9 cellular contexts compared by ENCODE assay signal in genomic region chr14:88463318-88463717, GRCh38.
DNase-seq lines count a peak whose midpoint lies in the region; ATAC-seq and TF ChIP-seq lines count a peak whose summit lies in the region.
"Had no signal": no experiment of that assay in that cellular context is flagged by ENCODE, and none has a peak within 500 bp of the region (broad histone marks: within the 10 kb centered on the region; RNA-seq: fewer than 3 reads in every experiment).

No MANE protein-coding gene starts in this region.

- H3K36me3 ChIP-seq in gastrocnemius medialis, result peaks cover 0 to 33% of the 10 kb centered on the region in 2 donors

- no peaks in the 10 kb centered on the region for H3K4me1 Mint-ChIP-seq in T-helper 17 cell
- H3K4me1 Mint-ChIP-seq: activated B cell treated with CpG ODN at 0.5 μM for 24 hours had no signal

- H3K27ac ChIP-seq in gastrocnemius medialis, result no peak overlapping the region

- H3K4me3 ChIP-seq in AG10803 (ENCODE audit: low read length) (no peak overlapping the region), GM12875 (ENCODE audit: low read depth, low read length) (no peak overlapping the region), fibroblast of the aortic adventitia (ENCODE audit: low read depth, low read length) (no peak overlapping the region), gastrocnemius medialis (no peak overlapping the region)

- no peak overlapping the region for H3K27ac Mint-ChIP-seq in T-helper 17 cell
- H3K27ac Mint-ChIP-seq: activated B cell treated with CpG ODN at 0.5 μM for 24 hours had no signal

- TF ChIP-seq POLR2A in gastrocnemius medialis (IDR thresholded peaks at IDR 0.05), result no peak

- in situ Hi-C loops in gastrocnemius medialis (cut with MboI; ENCODE audit: low sequenced_read_pairs in 4 of 4), result no loop called here

- no peaks in the 10 kb centered on the region for H3K27me3 ChIP-seq in gastrocnemius medialis

- DNase-seq in AG10803 (ENCODE audit: low read depth) (no peak), NCI-H526 treated with DMSO at 0.1 percent for 48 hours (lab: John Stamatoyannopoulos, UW) (peak; percentile 2), fibroblast of the aortic adventitia (ENCODE audit: low read depth) (no peak), retina (no peak), T-helper 17 cell (no peak), gastrocnemius medialis (no peak)
- DNase-seq: activated B cell treated with CpG ODN at 0.5 μM for 24 hours had no signal

- H3K9me3 ChIP-seq in T-helper 17 cell (ENCODE audit: control insufficient read depth, low read length, poor library complexity, severe bottlenecking) (no peaks in the 10 kb centered on the region), gastrocnemius medialis (no peaks in the 10 kb centered on the region)

- intact Hi-C loops in gastrocnemius medialis (cut with DNase I; ENCODE audit: low total_unique reads), result no loop called here

- H3K27me3 Mint-ChIP-seq in T-helper 17 cell, result no peaks in the 10 kb centered on the region

- ATAC-seq in T-helper 17 cell (no peak), GM18873 (IDR thresholded peaks at IDR 0.05; ENCODE audit: low FRiP score, unreplicated experiment) (no peak), gastrocnemius medialis (no peak)

- H3K4me1 ChIP-seq in gastrocnemius medialis, result no peaks in the 10 kb centered on the region

- H3K4me3 Mint-ChIP-seq in T-helper 17 cell, result no peak overlapping the region
- H3K4me3 Mint-ChIP-seq: activated B cell treated with CpG ODN at 0.5 μM for 24 hours had no signal

- TF ChIP-seq CTCF in AG10803 (conservative IDR thresholded peaks at IDR 0.05; ENCODE audit: low read length) (peak; percentile 39), GM12875 (IDR thresholded peaks at IDR 0.05; ENCODE audit: borderline replicate concordance, insufficient read depth, low read depth, low read length) (peak; percentile 52), fibroblast of the aortic adventitia (IDR thresholded peaks at IDR 0.05; ENCODE audit: insufficient read depth, low read length) (peak; percentile 34), gastrocnemius medialis (IDR thresholded peaks at IDR 0.05 in 4 of 5, conservative IDR thresholded peaks at IDR 0.05 in 1 of 5) (peak in 1 of 5 experiments; percentile 19)

- H3K36me3 Mint-ChIP-seq in T-helper 17 cell (ENCODE audit: low read depth), result peaks cover 5% of the 10 kb centered on the region
